In the genomic region with DNA sequence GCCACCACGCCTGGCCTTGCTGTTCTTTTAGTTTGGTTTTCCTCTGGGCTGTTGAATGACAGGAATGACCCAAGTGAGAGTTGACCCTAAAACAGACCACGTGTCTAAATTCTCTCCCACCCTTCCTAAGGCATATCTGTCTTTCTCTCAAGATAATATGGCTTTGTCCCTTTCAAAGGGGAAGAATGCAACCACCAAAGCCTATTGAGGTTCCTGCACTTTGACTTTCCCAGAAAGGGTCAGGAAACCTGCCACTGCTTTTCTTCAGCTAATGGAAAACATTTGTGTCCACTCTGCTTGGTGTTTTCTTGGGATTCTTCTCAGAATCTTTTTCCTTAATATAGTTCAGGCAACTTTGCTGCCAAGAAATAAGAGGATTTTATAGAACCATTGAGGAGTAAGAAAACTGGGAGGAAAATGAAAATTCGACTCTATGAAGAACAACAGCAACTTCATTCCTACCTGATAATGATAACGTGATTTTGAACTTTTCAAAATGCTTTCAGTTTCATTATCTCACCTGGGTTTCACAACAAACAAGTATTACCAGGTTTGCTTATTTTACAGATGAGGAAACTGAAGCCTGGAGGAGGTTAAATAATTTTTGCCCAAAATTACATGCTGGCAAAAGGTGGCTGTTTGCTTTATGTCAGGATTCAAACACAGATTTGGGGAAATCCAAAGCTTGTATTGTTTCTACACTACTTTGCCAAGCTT, we compare ENCODE assay signal across 1 cellular context.
TF ChIP-seq lines count a peak whose summit lies in the region.

No MANE protein-coding gene starts in this region.

TF ChIP-seq in endothelial cell of umbilical vein, 7 proteins besides CTCF, POLR2A, EP300 and RAD21:
- no peak for TF ChIP-seq EZH2 (IDR thresholded peaks at IDR 0.05; ENCODE audit: borderline replicate concordance, low read depth, low read length, severe bottlenecking)
- TF ChIP-seq JUN (IDR thresholded peaks at IDR 0.05; ENCODE audit: borderline replicate concordance, insufficient read depth, insufficient read length, low read depth) = no peak
- no peak for TF ChIP-seq POLR2AphosphoS5 (IDR thresholded peaks at IDR 0.05; ENCODE audit: insufficient read depth, low read depth, low read length)
- TF ChIP-seq MYC (IDR thresholded peaks at IDR 0.05; ENCODE audit: low read depth, low read length) = no peak
- TF ChIP-seq, protein P1, sequence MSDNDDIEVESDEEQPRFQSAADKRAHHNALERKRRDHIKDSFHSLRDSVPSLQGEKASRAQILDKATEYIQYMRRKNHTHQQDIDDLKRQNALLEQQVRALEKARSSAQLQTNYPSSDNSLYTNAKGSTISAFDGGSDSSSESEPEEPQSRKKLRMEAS (IDR thresholded peaks at IDR 0.05; ENCODE audit: insufficient read depth, insufficient read length) = no peak
- no peak for TF ChIP-seq GATA2 (IDR thresholded peaks at IDR 0.05; ENCODE audit: insufficient read depth, insufficient read length, low read depth, low read length)
- no peak for TF ChIP-seq FOS (IDR thresholded peaks at IDR 0.05; ENCODE audit: borderline replicate concordance, insufficient read depth, low read length)
